ENCODE assay signal across 1 cellular context in genomic region chr7:116862234-116863167, GRCh38.
TF ChIP-seq lines count a peak whose summit lies in the region.

TSS of gene CAPZA2 (plus strand) at chr7:116862587. CDS start at chr7:116862612, 25 bp downstream.

TF ChIP-seq in HepG2, 621 proteins besides CTCF, POLR2A, EP300 and RAD21 (continued from another document and continues in another):
- TF ChIP-seq IKZF5 (CRISPR knock-in tag; IDR thresholded peaks at IDR 0.05) (peak; percentile 50; the same call in 1 of the 2 replicates), HNF1A (IDR thresholded peaks at IDR 0.05; ENCODE audit: low read depth) (no peak), HNF1A (CRISPR knock-in tag; IDR thresholded peaks at IDR 0.05; ENCODE audit: borderline replicate concordance) (no peak), ZNF496 (CRISPR knock-in tag; IDR thresholded peaks at IDR 0.05; ENCODE audit: insufficient replicate concordance) (no peak), ARNT2 (CRISPR knock-in tag; IDR thresholded peaks at IDR 0.05; ENCODE audit: low read depth) (peak; percentile 64), ZNF605 (CRISPR knock-in tag; IDR thresholded peaks at IDR 0.05) (0 out of 2 replicates have a peak, but pooled peaks have one; percentile 36), ZNF589 (CRISPR knock-in tag; conservative IDR thresholded peaks at IDR 0.05) (no peak), HIVEP1 (CRISPR knock-in tag; IDR thresholded peaks at IDR 0.05) (no peak), SMAD3 (CRISPR knock-in tag; IDR thresholded peaks at IDR 0.05) (peak; percentile 30; the same call in 1 of the 2 replicates), HDAC2 (CRISPR knock-in tag; IDR thresholded peaks at IDR 0.05) (peak; percentile 35; the same call in 1 of the 2 replicates), ZFP82 (CRISPR knock-in tag; IDR thresholded peaks at IDR 0.05; ENCODE audit: borderline replicate concordance) (peak; percentile 56; the same call in 1 of the 2 replicates), ADNP (CRISPR knock-in tag; IDR thresholded peaks at IDR 0.05) (no peak), POLR2G (IDR thresholded peaks at IDR 0.05; ENCODE audit: low read depth, low read length) (peak; percentile 82), ZBTB21 (CRISPR knock-in tag; IDR thresholded peaks at IDR 0.05) (no peak), HMG20B (CRISPR knock-in tag; conservative IDR thresholded peaks at IDR 0.05) (peak; percentile 12; the same call in 1 of the 2 replicates), HOXA5 (CRISPR knock-in tag; IDR thresholded peaks at IDR 0.05) (peak; percentile 79; the same call in 1 of the 2 replicates), ZNF780A (CRISPR knock-in tag; IDR thresholded peaks at IDR 0.05) (no peak), PHF20 (CRISPR knock-in tag; IDR thresholded peaks at IDR 0.05) (peak; percentile 65), KMT2B (CRISPR knock-in tag; IDR thresholded peaks at IDR 0.05) (peak; percentile 74), ZFP90 (CRISPR knock-in tag; IDR thresholded peaks at IDR 0.05; ENCODE audit: borderline replicate concordance) (peak; percentile 62; the same call in 1 of the 2 replicates), NCOA2 (CRISPR knock-in tag; IDR thresholded peaks at IDR 0.05) (peak; percentile 55; the same call in 1 of the 2 replicates), ZNF263 (CRISPR knock-in tag; IDR thresholded peaks at IDR 0.05) (peak; percentile 22; the same call in 1 of the 2 replicates), ZC3H13 (CRISPR knock-in tag; IDR thresholded peaks at IDR 0.05) (no peak), ZNF275 (CRISPR knock-in tag; IDR thresholded peaks at IDR 0.05; ENCODE audit: borderline replicate concordance) (no peak; the same call in 1 of the 2 replicates), ERF (CRISPR knock-in tag; IDR thresholded peaks at IDR 0.05) (peak; percentile 89), BRD4 (CRISPR knock-in tag; IDR thresholded peaks at IDR 0.05) (peak; percentile 83; the same call in 1 of the 2 replicates), THAP8 (CRISPR knock-in tag; IDR thresholded peaks at IDR 0.05; ENCODE audit: borderline replicate concordance) (peak; percentile 66; the same call in 1 of the 2 replicates), GMEB2 (CRISPR knock-in tag; IDR thresholded peaks at IDR 0.05; ENCODE audit: low read depth) (no peak), SPEN (CRISPR knock-in tag; IDR thresholded peaks at IDR 0.05; ENCODE audit: low read depth) (peak; percentile 82), GTF2F1 (IDR thresholded peaks at IDR 0.05; ENCODE audit: low read length) (no peak), THAP11 (CRISPR knock-in tag; IDR thresholded peaks at IDR 0.05) (peak; percentile 33; the same call in 1 of the 2 replicates), HNRNPLL (IDR thresholded peaks at IDR 0.05; ENCODE audit: low read depth, low read length, poor library complexity, severe bottlenecking) (peak; percentile 56), ZNF503 (CRISPR knock-in tag; IDR thresholded peaks at IDR 0.05) (no peak), ZNF766 (CRISPR knock-in tag; IDR thresholded peaks at IDR 0.05; ENCODE audit: borderline replicate concordance) (peak; percentile 66; the same call in 1 of the 2 replicates), TBX2 (CRISPR knock-in tag; IDR thresholded peaks at IDR 0.05; ENCODE audit: borderline replicate concordance) (peak; percentile 44; the same call in 1 of the 2 replicates), KAT2B (IDR thresholded peaks at IDR 0.05; ENCODE audit: borderline replicate concordance, low read depth, low read length) (no peak), ZFY (CRISPR knock-in tag; IDR thresholded peaks at IDR 0.05) (peak; percentile 93), KLF11 (CRISPR knock-in tag; IDR thresholded peaks at IDR 0.05) (0 out of 2 replicates have a peak, but pooled peaks have one; percentile 29), IRF1 (CRISPR knock-in tag; IDR thresholded peaks at IDR 0.05; ENCODE audit: low read depth) (no peak), GMEB1 (CRISPR knock-in tag; IDR thresholded peaks at IDR 0.05; ENCODE audit: borderline replicate concordance) (peak; percentile 46; the same call in 1 of the 2 replicates), PRDM10 (CRISPR knock-in tag; IDR thresholded peaks at IDR 0.05; ENCODE audit: low read depth) (0 out of 2 replicates have a peak, but pooled peaks have one; percentile 26)
